13 cellular contexts compared by ENCODE assay signal in the genomic region with DNA sequence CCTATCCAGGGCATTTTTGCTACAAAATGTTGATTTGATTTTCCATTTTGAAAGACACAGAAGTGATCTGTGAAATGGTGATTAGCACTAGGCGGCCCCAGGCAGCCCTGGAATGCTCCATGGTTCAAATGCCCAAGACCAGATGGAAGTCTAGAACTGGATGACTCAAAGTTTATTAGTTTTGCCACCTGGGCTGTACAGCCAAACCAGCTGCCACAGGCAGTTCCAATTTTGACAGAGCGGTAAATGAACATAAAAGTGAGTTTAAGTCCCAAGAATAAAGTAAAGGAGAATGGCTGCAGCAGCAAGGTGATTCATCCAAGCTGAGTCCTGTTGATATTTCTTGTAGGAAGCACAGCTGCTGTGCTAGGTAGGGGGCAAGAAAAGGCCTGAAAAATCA.
"Had no signal": no experiment of that assay in that cellular context is flagged by ENCODE, and none has a peak within 500 bp of the region (broad histone marks: within the 10 kb centered on the region; RNA-seq: fewer than 3 reads in every experiment).

No MANE protein-coding gene starts in this region.

- H3K27ac ChIP-seq: dorsolateral prefrontal cortex, esophagus squamous epithelium, left ventricle myocardium inferior, neural progenitor cell, pancreas, skin epidermis had no signal

- H3K9me3 Mint-ChIP-seq: activated naive CD8-positive, alpha-beta T cell treated with anti-CD3 and anti-CD28 coated beads for 36 hours; neural progenitor cell had no signal

- ATAC-seq: pancreas had no signal

- H3K4me1 ChIP-seq: esophagus squamous epithelium, left ventricle myocardium inferior, neural progenitor cell, pancreas had no signal

- H3K27ac Mint-ChIP-seq: activated naive CD8-positive, alpha-beta T cell treated with anti-CD3 and anti-CD28 coated beads for 36 hours; neural progenitor cell had no signal

- H3K4me1 Mint-ChIP-seq: neural progenitor cell had no signal

- H3K4me3 Mint-ChIP-seq: activated naive CD8-positive, alpha-beta T cell treated with anti-CD3 and anti-CD28 coated beads for 36 hours; neural progenitor cell had no signal

- H3K27me3 Mint-ChIP-seq: activated naive CD8-positive, alpha-beta T cell treated with anti-CD3 and anti-CD28 coated beads for 36 hours had no signal

- H2AFZ ChIP-seq: neural progenitor cell had no signal

- H3K36me3 Mint-ChIP-seq: neural progenitor cell had no signal

- H3K36me3 ChIP-seq: esophagus squamous epithelium, left ventricle myocardium inferior, neural progenitor cell, pancreas had no signal

- H3K9ac ChIP-seq: neural progenitor cell had no signal

- H3K4me2 ChIP-seq: neural progenitor cell had no signal

- DNase-seq: activated CD4-positive, alpha-beta T cell treated with anti-CD3 and anti-CD28 coated beads, Interleukin-2, amount 50 U/mL, for 48 hours; activated CD4-positive, CD25-positive, alpha-beta regulatory T cell treated with anti-CD3 and anti-CD28 coated beads, Interleukin-2, amount 50 U/mL, for 72 hours; activated gamma-delta T cell; activated naive CD8-positive, alpha-beta T cell treated with anti-CD3 and anti-CD28 coated beads for 36 hours; activated T-cell treated with anti-CD3 and anti-CD28 coated beads, Interleukin-2, amount 50 U/mL, for 48 hours; dorsolateral prefrontal cortex; esophagus squamous epithelium; head of caudate nucleus; left ventricle myocardium inferior; mesendoderm; pancreas had no signal

- H3K4me3 ChIP-seq: dorsolateral prefrontal cortex, esophagus squamous epithelium, left ventricle myocardium inferior, neural progenitor cell, pancreas, skin epidermis had no signal

- H3K27me3 ChIP-seq: dorsolateral prefrontal cortex, esophagus squamous epithelium, neural progenitor cell, pancreas had no signal

- H3K9me3 ChIP-seq: esophagus squamous epithelium, left ventricle myocardium inferior, pancreas had no signal
